1 cellular context compared by ENCODE assay signal in genomic region chr20:2691663-2692035, GRCh38.
TF ChIP-seq lines count a peak whose summit lies in the region.

No MANE protein-coding gene starts in this region.

TF ChIP-seq in GM23338, 12 proteins besides CTCF, POLR2A, EP300 and RAD21 (continued from another document):
- TF ChIP-seq ZNF462 (CRISPR knock-in tag; IDR thresholded peaks at IDR 0.05) (no peak), EZH2phosphoT487 (IDR thresholded peaks at IDR 0.05; ENCODE audit: unreplicated experiment) (no peak), NANOG (IDR thresholded peaks at IDR 0.05; ENCODE audit: borderline replicate concordance) (no peak), CREB1 (CRISPR knock-in tag; IDR thresholded peaks at IDR 0.05; ENCODE audit: low read depth) (no peak), REST (IDR thresholded peaks at IDR 0.05; ENCODE audit: unreplicated experiment) (no peak), POLR2AphosphoS5 (IDR thresholded peaks at IDR 0.05; ENCODE audit: low read depth) (no peak), JUNB (IDR thresholded peaks at IDR 0.05; ENCODE audit: unreplicated experiment) (no peak)
